In genomic region chr1:194862129-194862528, GRCh38 we compare ENCODE assay signal across 27 cellular contexts.
A peak's percentile ranks its signal among the peaks of the same experiment; 100 is the strongest.
DNase-seq lines count a peak whose midpoint lies in the region; ATAC-seq, FAIRE-seq and TF ChIP-seq lines count a peak whose summit lies in the region.
"Had no signal": no experiment of that assay in that cellular context is flagged by ENCODE, and none has a peak within 500 bp of the region (broad histone marks: within the 10 kb centered on the region; RNA-seq: fewer than 3 reads in every experiment).

No MANE protein-coding gene starts in this region.

- no peak for TF ChIP-seq POLR2A in H1 (IDR thresholded peaks at IDR 0.05; ENCODE audit: control extremely low read depth in 1 of 2, low read depth in 2 of 2, low read length in 2 of 2)

- no peak overlapping the region for H3K27ac Mint-ChIP-seq in astrocyte (ENCODE audit: unreplicated experiment)
- H3K27ac Mint-ChIP-seq: B cell; CD4-positive, alpha-beta T cell; CD8-positive, alpha-beta T cell had no signal

- H3K79me1 ChIP-seq in H1 (ENCODE audit: low read depth, low read length) (no peaks in the 10 kb centered on the region), neuronal stem cell (ENCODE audit: low read depth, low read length) (no peaks in the 10 kb centered on the region)

- H2BK20ac ChIP-seq in H1 (ENCODE audit: low read length), result no peak overlapping the region

- no peaks in the 10 kb centered on the region; a peak in 1 of 4 replicates for H3K4me1 ChIP-seq in SK-N-SH (ENCODE audit: control insufficient read depth in 1 of 2, insufficient read depth in 2 of 2, low read depth in 1 of 2, low read length in 1 of 2)
- H3K4me1 ChIP-seq in astrocyte (ENCODE audit: insufficient read depth, low read length), result no peaks in the 10 kb centered on the region
- no peaks in the 10 kb centered on the region for H3K4me1 ChIP-seq in H1 (replicated peaks in 1 of 4; ENCODE audit: control insufficient read depth in 3 of 4, insufficient read depth in 4 of 4, low read length in 3 of 4)
- H3K4me1 ChIP-seq in neuronal stem cell (ENCODE audit: control insufficient read depth in 2 of 2, insufficient read depth in 1 of 2, low read depth in 1 of 2, low read length in 2 of 2), result no peaks in the 10 kb centered on the region
- no peaks in the 10 kb centered on the region for H3K4me1 ChIP-seq in PC-9 (replicated peaks; ENCODE audit: insufficient read depth)
- H3K4me1 ChIP-seq: A549; BLaER1 treated with 17β-estradiol and CSF1 and Interleukin-3, amounts not matched to agents 10 nM and 100 nM; Caco-2 had no signal

- H3K9ac ChIP-seq in SK-N-SH (no peak overlapping the region), astrocyte (ENCODE audit: low read length) (no peak overlapping the region), H1 (replicated peaks in 1 of 4; ENCODE audit: extremely low read depth in 1 of 4, low read depth in 3 of 4, low read length in 3 of 4) (no peak overlapping the region), neuronal stem cell (ENCODE audit: low read depth, low read length, poor library complexity) (no peak overlapping the region)
- H3K9ac ChIP-seq: BLaER1 treated with 17β-estradiol and CSF1 and Interleukin-3, amounts not matched to agents 10 nM and 100 nM had no signal

- no peak overlapping the region for H3K27ac ChIP-seq in SK-N-SH (ENCODE audit: low read depth in 2 of 2, low read length in 1 of 2)
- H3K27ac ChIP-seq in astrocyte (ENCODE audit: low read depth, low read length), result no peak overlapping the region
- H3K27ac ChIP-seq in H1 (ENCODE audit: low read depth, low read length), result no peak overlapping the region
- H3K27ac ChIP-seq in neuronal stem cell (replicated peaks; ENCODE audit: low read length), result no peak overlapping the region
- no peak overlapping the region for H3K27ac ChIP-seq in PC-9
- H3K27ac ChIP-seq: 22Rv1; A549; BLaER1 treated with 17β-estradiol and CSF1 and Interleukin-3, amounts not matched to agents 10 nM and 100 nM; C4-2B had no signal

- H3K79me2 ChIP-seq in SK-N-SH (ENCODE audit: insufficient read depth), result no peaks in the 10 kb centered on the region
- no peaks in the 10 kb centered on the region for H3K79me2 ChIP-seq in astrocyte (ENCODE audit: insufficient read depth, low read length)
- no peaks in the 10 kb centered on the region for H3K79me2 ChIP-seq in H1 (ENCODE audit: control insufficient read depth in 1 of 2, insufficient read depth in 2 of 2, low read length in 2 of 2)
- H3K79me2 ChIP-seq in PC-9 (ENCODE audit: low read depth), result no peaks in the 10 kb centered on the region

- FAIRE-seq in astrocyte (lab: Jason Lieb, UNC), result peak; percentile 17
- FAIRE-seq in H1 (lab: Jason Lieb, UNC), result no peak
- FAIRE-seq: A549, GM12878, GM12892, GM18507, GM19239 had no signal

- H4K20me1 ChIP-seq in SK-N-SH (ENCODE audit: insufficient read depth), result no peaks in the 10 kb centered on the region
- H4K20me1 ChIP-seq in astrocyte (ENCODE audit: insufficient read depth, low read length), result no peaks in the 10 kb centered on the region
- H4K20me1 ChIP-seq in H1 (replicated peaks in 1 of 2; ENCODE audit: control insufficient read depth in 1 of 2, insufficient read depth in 2 of 2, low read length in 2 of 2), result no peaks in the 10 kb centered on the region
- no peaks in the 10 kb centered on the region for H4K20me1 ChIP-seq in PC-9 (ENCODE audit: insufficient read depth)
- H4K20me1 ChIP-seq: BLaER1 treated with 17β-estradiol and CSF1 and Interleukin-3, amounts not matched to agents 10 nM and 100 nM had no signal

- TF ChIP-seq RAD21 in SK-N-SH (IDR thresholded peaks at IDR 0.05; ENCODE audit: low read length) (no peak), H1 (IDR thresholded peaks at IDR 0.05 in 1 of 2, conservative IDR thresholded peaks at IDR 0.05 in 1 of 2; ENCODE audit: low read depth in 2 of 2, low read length in 2 of 2) (no peak)

- no TSS peak for BruUV-seq in PC-9 (replicated peaks; lab: Mats Ljungman, UMichigan)

- H2BK5ac ChIP-seq in H1 (ENCODE audit: low read depth, low read length), result no peak overlapping the region
- no peak overlapping the region for H2BK5ac ChIP-seq in neuronal stem cell (ENCODE audit: low read length)

- no peaks in the 10 kb centered on the region for H3K27me3 Mint-ChIP-seq in astrocyte (ENCODE audit: low read depth, unreplicated experiment)
- H3K27me3 Mint-ChIP-seq: B cell; CD4-positive, alpha-beta T cell had no signal

- H3K18ac ChIP-seq in H1 (ENCODE audit: extremely low read depth, low read length), result no peak overlapping the region
- no peak overlapping the region for H3K18ac ChIP-seq in neuronal stem cell (ENCODE audit: low read length)

- no peaks in the 10 kb centered on the region for H3K9me2 ChIP-seq in SK-N-SH
- H3K9me2 ChIP-seq in PC-9 (ENCODE audit: insufficient read depth), result no peaks in the 10 kb centered on the region

- TF ChIP-seq CTCF in SK-N-SH (IDR thresholded peaks at IDR 0.05), result no peak
- no peak for TF ChIP-seq CTCF in astrocyte (IDR thresholded peaks at IDR 0.05; ENCODE audit: insufficient read depth, low read depth, low read length)
- TF ChIP-seq CTCF in H1 (IDR thresholded peaks at IDR 0.05; ENCODE audit: control extremely low read depth in 1 of 3, insufficient read depth in 1 of 3, low read depth in 1 of 3, low read length in 3 of 3), result no peak
- no peak for TF ChIP-seq CTCF in PC-9 (conservative IDR thresholded peaks at IDR 0.05)

- H2BK12ac ChIP-seq in H1 (ENCODE audit: low read depth, low read length), result no peak overlapping the region
- no peak overlapping the region for H2BK12ac ChIP-seq in neuronal stem cell (ENCODE audit: low read length)

- no peak overlapping the region for H3K23ac ChIP-seq in H1 (ENCODE audit: insufficient read length)
- H3K23ac ChIP-seq in neuronal stem cell (ENCODE audit: low read depth, low read length, poor library complexity), result no peak overlapping the region

- H3K27me3 ChIP-seq in SK-N-SH (ENCODE audit: insufficient read depth) (no peaks in the 10 kb centered on the region), astrocyte (ENCODE audit: insufficient read depth, low read length) (no peaks in the 10 kb centered on the region), H1 (replicated peaks in 1 of 4; ENCODE audit: control insufficient read depth in 3 of 4, extremely low read depth in 1 of 4, insufficient read depth in 3 of 4, low read length in 3 of 4) (no peaks in the 10 kb centered on the region), neuronal stem cell (ENCODE audit: control insufficient read depth in 3 of 3, insufficient read depth in 3 of 3, low read depth in 1 of 3, low read length in 3 of 3) (no peaks in the 10 kb centered on the region), PC-9 (ENCODE audit: insufficient read depth, low read depth) (no peaks in the 10 kb centered on the region)
- H3K27me3 ChIP-seq: BLaER1 treated with 17β-estradiol and CSF1 and Interleukin-3, amounts not matched to agents 10 nM and 100 nM had no signal

- peaks cover 4% of the 10 kb centered on the region for H3K9me3 Mint-ChIP-seq in astrocyte (ENCODE audit: unreplicated experiment)

- H3K36me3 ChIP-seq in SK-N-SH (replicated peaks in 1 of 2; ENCODE audit: control insufficient read depth in 1 of 2, insufficient read depth in 2 of 2, low read length in 1 of 2), result no peaks in the 10 kb centered on the region
- H3K36me3 ChIP-seq in astrocyte (ENCODE audit: insufficient read depth, low read length), result no peaks in the 10 kb centered on the region
- H3K36me3 ChIP-seq in H1 (ENCODE audit: control insufficient read depth in 2 of 4, insufficient read depth in 4 of 4, low read length in 3 of 4), result no peaks in the 10 kb centered on the region
- H3K36me3 ChIP-seq in neuronal stem cell (replicated peaks in 1 of 2; ENCODE audit: control insufficient read depth in 2 of 2, insufficient read depth in 2 of 2, low read length in 2 of 2), result no peaks in the 10 kb centered on the region
- H3K36me3 ChIP-seq in PC-9 (ENCODE audit: low read depth), result no peaks in the 10 kb centered on the region
- H3K36me3 ChIP-seq: BLaER1 treated with 17β-estradiol and CSF1 and Interleukin-3, amounts not matched to agents 10 nM and 100 nM had no signal

- H2BK15ac ChIP-seq in H1 (ENCODE audit: low read length), result no peak overlapping the region
- H2BK15ac ChIP-seq in neuronal stem cell (ENCODE audit: low read length), result no peak overlapping the region

- H4K5ac ChIP-seq in H1 (ENCODE audit: insufficient read length, low read depth, low read length), result no peak overlapping the region

- H3K4ac ChIP-seq in H1 (replicated peaks; ENCODE audit: insufficient read length, low read depth, low read length) (no peak overlapping the region), neuronal stem cell (ENCODE audit: low read length) (no peak overlapping the region)

- H3K14ac ChIP-seq in H1 (ENCODE audit: insufficient read length) (no peak overlapping the region), neuronal stem cell (ENCODE audit: low read length) (no peak overlapping the region)

- H3K4me3 ChIP-seq in SK-N-SH (ENCODE audit: low read depth in 2 of 2, low read length in 1 of 2) (no peak overlapping the region), astrocyte (ENCODE audit: insufficient read depth, low read depth, low read length) (no peak overlapping the region), H1 (ENCODE audit: extremely low read depth in 1 of 4, insufficient read depth in 2 of 4, low read depth in 3 of 4, low read length in 4 of 4) (no peak overlapping the region), neuronal stem cell (ENCODE audit: low read length in 2 of 2) (no peak overlapping the region), PC-9 (no peak overlapping the region)
- H3K4me3 ChIP-seq: A549; BLaER1 treated with 17β-estradiol and CSF1 and Interleukin-3, amounts not matched to agents 10 nM and 100 nM; GM12878 had no signal

- H3F3A ChIP-seq in SK-N-SH (replicated peaks; ENCODE audit: insufficient read depth), result no peaks in the 10 kb centered on the region
- no peaks in the 10 kb centered on the region for H3F3A ChIP-seq in PC-9 (ENCODE audit: insufficient read depth, low read depth)

- intact Hi-C loops in PC-9 (cut with micrococcal nuclease; ENCODE audit: unreplicated experiment), result no loop called here

- H3K36me3 Mint-ChIP-seq in astrocyte (ENCODE audit: low read depth, unreplicated experiment), result no peaks in the 10 kb centered on the region
- H3K36me3 Mint-ChIP-seq: CD8-positive, alpha-beta T cell had no signal

- H2AK5ac ChIP-seq in H1 (ENCODE audit: low read depth, low read length) (no peak overlapping the region), neuronal stem cell (ENCODE audit: low read depth, low read length) (no peak overlapping the region)

- TF ChIP-seq EP300 in SK-N-SH (IDR thresholded peaks at IDR 0.05; ENCODE audit: borderline replicate concordance in 1 of 2, low read depth in 1 of 2, low read length in 1 of 2), result no peak
- no peak for TF ChIP-seq EP300 in H1 (IDR thresholded peaks at IDR 0.05; ENCODE audit: borderline replicate concordance in 1 of 2, low read depth in 2 of 2, low read length in 2 of 2)

- H2AFZ ChIP-seq in SK-N-SH (ENCODE audit: low read depth) (no peak overlapping the region), astrocyte (ENCODE audit: low read depth, low read length) (no peak overlapping the region), H1 (ENCODE audit: low read length) (no peak overlapping the region), neuronal stem cell (ENCODE audit: low read length) (no peak overlapping the region), PC-9 (no peak overlapping the region)

- H3K4me2 ChIP-seq in SK-N-SH (no peak overlapping the region), astrocyte (ENCODE audit: low read length) (no peak overlapping the region), H1 (ENCODE audit: insufficient read depth in 1 of 2, low read depth in 2 of 2, low read length in 2 of 2) (no peak overlapping the region), neuronal stem cell (ENCODE audit: insufficient read depth, low read length, poor library complexity, severe bottlenecking) (no peak overlapping the region), PC-9 (no peak overlapping the region)
- H3K4me2 ChIP-seq: A549; BLaER1 treated with 17β-estradiol and CSF1 and Interleukin-3, amounts not matched to agents 10 nM and 100 nM had no signal

- H3K9me3 ChIP-seq in SK-N-SH (no peaks in the 10 kb centered on the region), astrocyte (ENCODE audit: insufficient read depth, low read depth, low read length) (no peaks in the 10 kb centered on the region), H1 (ENCODE audit: insufficient read depth in 2 of 2, low read depth in 1 of 2, low read length in 1 of 2) (peaks cover 0 to 3% of the 10 kb centered on the region in 2 experiments; a peak in 1 of 4 replicates), neuronal stem cell (replicated peaks in 1 of 2; ENCODE audit: control insufficient read depth in 2 of 2, insufficient read depth in 1 of 2, low read depth in 1 of 2, low read length in 2 of 2) (no peaks in the 10 kb centered on the region), PC-9 (ENCODE audit: insufficient read depth, low read depth) (no peaks in the 10 kb centered on the region)
- H3K9me3 ChIP-seq: A549, Caco-2 had no signal

- CTCF ChIA-PET in SK-N-SH (lab: Yijun Ruan, JAX), result no interaction called here
- CTCF ChIA-PET in H1 (lab: Charles Lee; ENCODE audit: partially characterized antibody), result no interaction called here
- CTCF ChIA-PET in PC-9 (lab: Charles Lee), result no interaction called here

- no peaks in the 10 kb centered on the region for H3K4me1 Mint-ChIP-seq in astrocyte (ENCODE audit: low read depth, unreplicated experiment)

- H4K91ac ChIP-seq in H1 (replicated peaks; ENCODE audit: insufficient read length, low read length) (no peak overlapping the region), neuronal stem cell (ENCODE audit: low read depth, low read length, poor library complexity) (no peak overlapping the region)

- H2BK120ac ChIP-seq in H1 (replicated peaks; ENCODE audit: low read depth, low read length), result no peak overlapping the region
- no peak overlapping the region for H2BK120ac ChIP-seq in neuronal stem cell (ENCODE audit: low read depth, low read length)

- no peaks in the 10 kb centered on the region for H3K23me2 ChIP-seq in H1 (ENCODE audit: low read depth, low read length)

- H3K56ac ChIP-seq in H1 (replicated peaks; ENCODE audit: insufficient read length, low read depth, low read length), result no peak overlapping the region

- DNase-seq in SK-N-SH (no peak), astrocyte (ENCODE audit: low read depth) (no peak), H1 (ENCODE audit: low read depth in 1 of 2, low spot score in 2 of 2) (no peak), neuronal stem cell (ENCODE audit: low spot score) (no peak), PC-9 (no peak)
- DNase-seq: AML-193; Caco-2; Calu3; CD4-positive, alpha-beta T cell; CD8-positive, alpha-beta T cell; DMS 273 treated with DMSO at 0.1 percent for 48 hours; DMS153; DMS53; DMS79; DND-41; EL; GDM1 had no signal

- POLR2A ChIA-PET in SK-N-SH (lab: Yijun Ruan, JAX) (no interaction called here), H1 (lab: Charles Lee; ENCODE audit: partially characterized antibody) (no interaction called here), PC-9 (lab: Charles Lee; ENCODE audit: unreplicated experiment) (interaction anchor here (0.6 kb wide), 1 partner anchor 425 kb away, joined by 3 read pairs; no protein-coding TSS in a partner anchor)

- no peak overlapping the region for H3K4me3 Mint-ChIP-seq in astrocyte (ENCODE audit: unreplicated experiment)
- H3K4me3 Mint-ChIP-seq: B cell; CD4-positive, alpha-beta T cell; CD8-positive, alpha-beta T cell had no signal

- no peak for ATAC-seq in SK-N-SH treated with all-trans-retinoic acid at 6 μM for 48 hours
- ATAC-seq: A549; CD8-positive, alpha-beta T cell; GM12878 had no signal

- H4K8ac ChIP-seq in H1 (ENCODE audit: extremely low read depth, insufficient read depth, low read length) (no peak overlapping the region), neuronal stem cell (ENCODE audit: low read depth, low read length) (no peak overlapping the region)
